Comparison of ENCODE assay signal across 1 cellular context in the genomic region with DNA sequence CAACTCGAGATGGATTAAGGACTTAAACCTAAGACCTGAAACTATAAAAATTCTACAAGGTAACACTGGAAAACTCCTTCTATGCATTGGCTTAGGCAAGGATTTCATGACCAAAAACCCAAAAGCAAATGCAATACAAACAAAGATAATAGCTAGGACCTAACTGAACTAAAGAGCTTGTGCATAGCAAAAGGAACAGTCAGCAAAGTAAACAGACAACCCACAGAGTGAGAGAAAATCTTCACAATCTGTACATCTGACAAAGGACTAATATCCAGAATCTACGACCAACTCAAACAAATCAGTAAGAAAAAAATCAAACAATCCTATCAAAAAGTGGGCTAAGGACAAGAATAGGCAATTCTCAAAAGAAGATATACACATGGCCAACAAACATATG.
TF ChIP-seq lines count a peak whose summit lies in the region.

No MANE protein-coding gene starts in this region.

TF ChIP-seq in HepG2, 621 proteins besides CTCF, POLR2A, EP300 and RAD21 (continued from another document):
- TF ChIP-seq, protein P1, sequence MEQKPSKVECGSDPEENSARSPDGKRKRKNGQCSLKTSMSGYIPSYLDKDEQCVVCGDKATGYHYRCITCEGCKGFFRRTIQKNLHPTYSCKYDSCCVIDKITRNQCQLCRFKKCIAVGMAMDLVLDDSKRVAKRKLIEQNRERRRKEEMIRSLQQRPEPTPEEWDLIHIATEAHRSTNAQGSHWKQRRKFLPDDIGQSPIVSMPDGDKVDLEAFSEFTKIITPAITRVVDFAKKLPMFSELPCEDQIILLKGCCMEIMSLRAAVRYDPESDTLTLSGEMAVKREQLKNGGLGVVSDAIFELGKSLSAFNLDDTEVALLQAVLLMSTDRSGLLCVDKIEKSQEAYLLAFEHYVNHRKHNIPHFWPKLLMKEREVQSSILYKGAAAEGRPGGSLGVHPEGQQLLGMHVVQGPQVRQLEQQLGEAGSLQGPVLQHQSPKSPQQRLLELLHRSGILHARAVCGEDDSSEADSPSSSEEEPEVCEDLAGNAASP (CRISPR knock-in tag; IDR thresholded peaks at IDR 0.05; ENCODE audit: borderline replicate concordance): peak; percentile 48; the same call in 1 of the 2 replicates
- TF ChIP-seq, protein P2, sequence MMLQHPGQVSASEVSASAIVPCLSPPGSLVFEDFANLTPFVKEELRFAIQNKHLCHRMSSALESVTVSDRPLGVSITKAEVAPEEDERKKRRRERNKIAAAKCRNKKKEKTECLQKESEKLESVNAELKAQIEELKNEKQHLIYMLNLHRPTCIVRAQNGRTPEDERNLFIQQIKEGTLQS (CRISPR knock-in tag; IDR thresholded peaks at IDR 0.05): peak; percentile 92
- TF ChIP-seq TCF7 (IDR thresholded peaks at IDR 0.05; ENCODE audit: low read depth): peak; percentile 33; the same call in 1 of the 2 replicates
- TF ChIP-seq, protein P3, sequence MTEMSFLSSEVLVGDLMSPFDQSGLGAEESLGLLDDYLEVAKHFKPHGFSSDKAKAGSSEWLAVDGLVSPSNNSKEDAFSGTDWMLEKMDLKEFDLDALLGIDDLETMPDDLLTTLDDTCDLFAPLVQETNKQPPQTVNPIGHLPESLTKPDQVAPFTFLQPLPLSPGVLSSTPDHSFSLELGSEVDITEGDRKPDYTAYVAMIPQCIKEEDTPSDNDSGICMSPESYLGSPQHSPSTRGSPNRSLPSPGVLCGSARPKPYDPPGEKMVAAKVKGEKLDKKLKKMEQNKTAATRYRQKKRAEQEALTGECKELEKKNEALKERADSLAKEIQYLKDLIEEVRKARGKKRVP (CRISPR knock-in tag; IDR thresholded peaks at IDR 0.05): peak in 1 of 2 experiments; percentile 81; a peak in 2 of 4 replicates
- TF ChIP-seq SAP130 (CRISPR knock-in tag; IDR thresholded peaks at IDR 0.05; ENCODE audit: low read depth): peak; percentile 78
- peak; percentile 86; the same call in 1 of the 2 replicates for TF ChIP-seq ZKSCAN8 (CRISPR knock-in tag; IDR thresholded peaks at IDR 0.05; ENCODE audit: borderline replicate concordance)
- peak; percentile 49; the same call in 1 of the 2 replicates for TF ChIP-seq TARDBP (CRISPR knock-in tag; IDR thresholded peaks at IDR 0.05)
- TF ChIP-seq RCOR2 (CRISPR knock-in tag; IDR thresholded peaks at IDR 0.05): peak; percentile 21; the same call in 1 of the 2 replicates
- TF ChIP-seq KDM3A (CRISPR knock-in tag; IDR thresholded peaks at IDR 0.05; ENCODE audit: low read depth): 0 out of 2 replicates have a peak, but pooled peaks have one; percentile 30
- TF ChIP-seq, protein P4, sequence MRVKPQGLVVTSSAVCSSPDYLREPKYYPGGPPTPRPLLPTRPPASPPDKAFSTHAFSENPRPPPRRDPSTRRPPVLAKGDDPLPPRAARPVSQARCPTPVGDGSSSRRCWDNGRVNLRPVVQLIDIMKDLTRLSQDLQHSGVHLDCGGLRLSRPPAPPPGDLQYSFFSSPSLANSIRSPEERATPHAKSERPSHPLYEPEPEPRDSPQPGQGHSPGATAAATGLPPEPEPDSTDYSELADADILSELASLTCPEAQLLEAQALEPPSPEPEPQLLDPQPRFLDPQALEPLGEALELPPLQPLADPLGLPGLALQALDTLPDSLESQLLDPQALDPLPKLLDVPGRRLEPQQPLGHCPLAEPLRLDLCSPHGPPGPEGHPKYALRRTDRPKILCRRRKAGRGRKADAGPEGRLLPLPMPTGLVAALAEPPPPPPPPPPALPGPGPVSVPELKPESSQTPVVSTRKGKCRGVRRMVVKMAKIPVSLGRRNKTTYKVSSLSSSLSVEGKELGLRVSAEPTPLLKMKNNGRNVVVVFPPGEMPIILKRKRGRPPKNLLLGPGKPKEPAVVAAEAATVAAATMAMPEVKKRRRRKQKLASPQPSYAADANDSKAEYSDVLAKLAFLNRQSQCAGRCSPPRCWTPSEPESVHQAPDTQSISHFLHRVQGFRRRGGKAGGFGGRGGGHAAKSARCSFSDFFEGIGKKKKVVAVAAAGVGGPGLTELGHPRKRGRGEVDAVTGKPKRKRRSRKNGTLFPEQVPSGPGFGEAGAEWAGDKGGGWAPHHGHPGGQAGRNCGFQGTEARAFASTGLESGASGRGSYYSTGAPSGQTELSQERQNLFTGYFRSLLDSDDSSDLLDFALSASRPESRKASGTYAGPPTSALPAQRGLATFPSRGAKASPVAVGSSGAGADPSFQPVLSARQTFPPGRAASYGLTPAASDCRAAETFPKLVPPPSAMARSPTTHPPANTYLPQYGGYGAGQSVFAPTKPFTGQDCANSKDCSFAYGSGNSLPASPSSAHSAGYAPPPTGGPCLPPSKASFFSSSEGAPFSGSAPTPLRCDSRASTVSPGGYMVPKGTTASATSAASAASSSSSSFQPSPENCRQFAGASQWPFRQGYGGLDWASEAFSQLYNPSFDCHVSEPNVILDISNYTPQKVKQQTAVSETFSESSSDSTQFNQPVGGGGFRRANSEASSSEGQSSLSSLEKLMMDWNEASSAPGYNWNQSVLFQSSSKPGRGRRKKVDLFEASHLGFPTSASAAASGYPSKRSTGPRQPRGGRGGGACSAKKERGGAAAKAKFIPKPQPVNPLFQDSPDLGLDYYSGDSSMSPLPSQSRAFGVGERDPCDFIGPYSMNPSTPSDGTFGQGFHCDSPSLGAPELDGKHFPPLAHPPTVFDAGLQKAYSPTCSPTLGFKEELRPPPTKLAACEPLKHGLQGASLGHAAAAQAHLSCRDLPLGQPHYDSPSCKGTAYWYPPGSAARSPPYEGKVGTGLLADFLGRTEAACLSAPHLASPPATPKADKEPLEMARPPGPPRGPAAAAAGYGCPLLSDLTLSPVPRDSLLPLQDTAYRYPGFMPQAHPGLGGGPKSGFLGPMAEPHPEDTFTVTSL (CRISPR knock-in tag; IDR thresholded peaks at IDR 0.05; ENCODE audit: borderline replicate concordance): peak; percentile 96
- peak; percentile 58; the same call in 1 of the 2 replicates for TF ChIP-seq TBX3 (IDR thresholded peaks at IDR 0.05; ENCODE audit: borderline replicate concordance)
- TF ChIP-seq, protein P5, sequence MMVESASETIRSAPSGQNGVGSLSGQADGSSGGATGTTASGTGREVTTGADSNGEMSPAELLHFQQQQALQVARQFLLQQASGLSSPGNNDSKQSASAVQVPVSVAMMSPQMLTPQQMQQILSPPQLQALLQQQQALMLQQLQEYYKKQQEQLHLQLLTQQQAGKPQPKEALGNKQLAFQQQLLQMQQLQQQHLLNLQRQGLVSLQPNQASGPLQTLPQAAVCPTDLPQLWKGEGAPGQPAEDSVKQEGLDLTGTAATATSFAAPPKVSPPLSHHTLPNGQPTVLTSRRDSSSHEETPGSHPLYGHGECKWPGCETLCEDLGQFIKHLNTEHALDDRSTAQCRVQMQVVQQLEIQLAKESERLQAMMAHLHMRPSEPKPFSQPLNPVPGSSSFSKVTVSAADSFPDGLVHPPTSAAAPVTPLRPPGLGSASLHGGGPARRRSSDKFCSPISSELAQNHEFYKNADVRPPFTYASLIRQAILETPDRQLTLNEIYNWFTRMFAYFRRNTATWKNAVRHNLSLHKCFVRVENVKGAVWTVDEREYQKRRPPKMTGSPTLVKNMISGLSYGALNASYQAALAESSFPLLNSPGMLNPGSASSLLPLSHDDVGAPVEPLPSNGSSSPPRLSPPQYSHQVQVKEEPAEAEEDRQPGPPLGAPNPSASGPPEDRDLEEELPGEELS (CRISPR knock-in tag; IDR thresholded peaks at IDR 0.05): peak; percentile 76
- 0 out of 2 replicates have a peak, but pooled peaks have one; percentile 28 for TF ChIP-seq GATAD1 (CRISPR knock-in tag; IDR thresholded peaks at IDR 0.05)
- 0 out of 2 replicates have a peak, but pooled peaks have one; percentile 43 for TF ChIP-seq ZBTB7B (CRISPR knock-in tag; IDR thresholded peaks at IDR 0.05)
- TF ChIP-seq, protein P6, sequence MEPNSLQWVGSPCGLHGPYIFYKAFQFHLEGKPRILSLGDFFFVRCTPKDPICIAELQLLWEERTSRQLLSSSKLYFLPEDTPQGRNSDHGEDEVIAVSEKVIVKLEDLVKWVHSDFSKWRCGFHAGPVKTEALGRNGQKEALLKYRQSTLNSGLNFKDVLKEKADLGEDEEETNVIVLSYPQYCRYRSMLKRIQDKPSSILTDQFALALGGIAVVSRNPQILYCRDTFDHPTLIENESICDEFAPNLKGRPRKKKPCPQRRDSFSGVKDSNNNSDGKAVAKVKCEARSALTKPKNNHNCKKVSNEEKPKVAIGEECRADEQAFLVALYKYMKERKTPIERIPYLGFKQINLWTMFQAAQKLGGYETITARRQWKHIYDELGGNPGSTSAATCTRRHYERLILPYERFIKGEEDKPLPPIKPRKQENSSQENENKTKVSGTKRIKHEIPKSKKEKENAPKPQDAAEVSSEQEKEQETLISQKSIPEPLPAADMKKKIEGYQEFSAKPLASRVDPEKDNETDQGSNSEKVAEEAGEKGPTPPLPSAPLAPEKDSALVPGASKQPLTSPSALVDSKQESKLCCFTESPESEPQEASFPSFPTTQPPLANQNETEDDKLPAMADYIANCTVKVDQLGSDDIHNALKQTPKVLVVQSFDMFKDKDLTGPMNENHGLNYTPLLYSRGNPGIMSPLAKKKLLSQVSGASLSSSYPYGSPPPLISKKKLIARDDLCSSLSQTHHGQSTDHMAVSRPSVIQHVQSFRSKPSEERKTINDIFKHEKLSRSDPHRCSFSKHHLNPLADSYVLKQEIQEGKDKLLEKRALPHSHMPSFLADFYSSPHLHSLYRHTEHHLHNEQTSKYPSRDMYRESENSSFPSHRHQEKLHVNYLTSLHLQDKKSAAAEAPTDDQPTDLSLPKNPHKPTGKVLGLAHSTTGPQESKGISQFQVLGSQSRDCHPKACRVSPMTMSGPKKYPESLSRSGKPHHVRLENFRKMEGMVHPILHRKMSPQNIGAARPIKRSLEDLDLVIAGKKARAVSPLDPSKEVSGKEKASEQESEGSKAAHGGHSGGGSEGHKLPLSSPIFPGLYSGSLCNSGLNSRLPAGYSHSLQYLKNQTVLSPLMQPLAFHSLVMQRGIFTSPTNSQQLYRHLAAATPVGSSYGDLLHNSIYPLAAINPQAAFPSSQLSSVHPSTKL (CRISPR knock-in tag; IDR thresholded peaks at IDR 0.05): peak; percentile 82
- TF ChIP-seq JUND (CRISPR knock-in tag; IDR thresholded peaks at IDR 0.05): peak; percentile 65; the same call in 1 of the 2 replicates
- peak; percentile 86 for TF ChIP-seq MED1 (CRISPR knock-in tag; IDR thresholded peaks at IDR 0.05)
